ENCODE assay signal across 25 cellular contexts in genomic region chr11:102724904-102725515, GRCh38. TPM values are rescaled to one million over a fixed set of nuclear protein-coding genes. Genes with fewer than 3 reads are reported as not detected.
DNase-seq lines count a peak whose midpoint lies in the region; ATAC-seq and TF ChIP-seq lines count a peak whose summit lies in the region.
"Had no signal": no experiment of that assay in that cellular context is flagged by ENCODE, and none has a peak within 500 bp of the region (broad histone marks: within the 10 kb centered on the region; RNA-seq: fewer than 3 reads in every experiment).

A gene with protein sequence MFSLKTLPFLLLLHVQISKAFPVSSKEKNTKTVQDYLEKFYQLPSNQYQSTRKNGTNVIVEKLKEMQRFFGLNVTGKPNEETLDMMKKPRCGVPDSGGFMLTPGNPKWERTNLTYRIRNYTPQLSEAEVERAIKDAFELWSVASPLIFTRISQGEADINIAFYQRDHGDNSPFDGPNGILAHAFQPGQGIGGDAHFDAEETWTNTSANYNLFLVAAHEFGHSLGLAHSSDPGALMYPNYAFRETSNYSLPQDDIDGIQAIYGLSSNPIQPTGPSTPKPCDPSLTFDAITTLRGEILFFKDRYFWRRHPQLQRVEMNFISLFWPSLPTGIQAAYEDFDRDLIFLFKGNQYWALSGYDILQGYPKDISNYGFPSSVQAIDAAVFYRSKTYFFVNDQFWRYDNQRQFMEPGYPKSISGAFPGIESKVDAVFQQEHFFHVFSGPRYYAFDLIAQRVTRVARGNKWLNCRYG (minus strand): TSS chr11:102724954. CDS start chr11:102724855, 99 bp downstream.

- no peaks in the 10 kb centered on the region for H3K36me3 ChIP-seq in right lobe of liver
- H3K36me3 ChIP-seq: heart right ventricle, MG63, prostate gland had no signal

- TF ChIP-seq CTCF in right lobe of liver (IDR thresholded peaks at IDR 0.05) = no peak

- intact Hi-C loops in right lobe of liver (cut with DNase I) = no loop called here

- H3K4me1 ChIP-seq in right lobe of liver = no peaks in the 10 kb centered on the region
- H3K4me1 ChIP-seq: prostate gland, testis had no signal

- DNase-seq in EL (peak; percentile 26), NOMO-1 treated with DMSO at 0.1 percent for 48 hours (lab: John Stamatoyannopoulos, UW; ENCODE audit: unreplicated experiment) (peak; percentile 77), epidermal melanocyte (ENCODE audit: insufficient read length, low spot score) (peak; percentile 32), non-pigmented ciliary epithelial cell (ENCODE audit: low read depth) (peak; percentile 59), kidney glomerular epithelial cell (lab: John Stamatoyannopoulos, UW) (no peak), dermis blood vessel endothelial cell (no peak), right lobe of liver (no peak)
- DNase-seq: activated CD8-positive, alpha-beta T cell treated with anti-CD3 and anti-CD28 coated beads, Interleukin-2, amount 10 ng/mL, durations not matched to agents 7 days and 5 days; activated naive CD8-positive, alpha-beta T cell treated with anti-CD3 and anti-CD28 coated beads for 36 hours; heart right ventricle; left cardiac atrium; MG63; NCI-H1417 treated with DMSO at 0.1 percent for 48 hours; NCI-H2081; NCI-H345; NCI-H748 treated with DMSO at 0.1 percent for 48 hours; stimulated activated naive CD4-positive, alpha-beta T cell treated with Interleukin-2 at 50 U/mL for 16 hours; testis had no signal

- H3K27me3 ChIP-seq in right lobe of liver = no peaks in the 10 kb centered on the region
- H3K27me3 ChIP-seq: heart right ventricle, MG63, testis had no signal

- no peak for TF ChIP-seq POLR2A in right lobe of liver (IDR thresholded peaks at IDR 0.05)

- H3K9me3 ChIP-seq in right lobe of liver = no peaks in the 10 kb centered on the region
- H3K9me3 ChIP-seq: MG63, prostate gland, testis had no signal

- H3K4me3 ChIP-seq in right lobe of liver = no peak within 1 kb of the TSS
- H3K4me3 ChIP-seq: heart right ventricle, K562, MG63, prostate gland, testis had no signal

- WGBS in right lobe of liver (ENCODE audit: insufficient coverage, low coverage, low lambda C conversion rate, missing lambda C conversion rate) = 41% methylated on average over 2 of the region's 2 CpGs

- H3K27ac ChIP-seq in right lobe of liver = no peak within 1 kb of the TSS
- H3K27ac ChIP-seq: heart right ventricle, prostate gland, testis had no signal

- ATAC-seq in GM18498 (IDR thresholded peaks at IDR 0.05; ENCODE audit: unreplicated experiment) (no peak), right lobe of liver (no peak)
- ATAC-seq: activated CD8-positive, alpha-beta T cell treated with anti-CD3 and anti-CD28 coated beads, Interleukin-2, amount 10 ng/mL, durations not matched to agents 7 days and 5 days; heart right ventricle; K562; left cardiac atrium had no signal

RNA-seq across cellular contexts. Expression of the gene that starts here (rescaled TPM):
- total RNA-seq in dermis blood vessel endothelial cell = not detected in 2 replicates
- 1 to 10 TPM in 1 of 6 experiments, under 1 TPM in 4, not detected in 1; 0.14 to 1.2 (median 0.74) TPM for total RNA-seq in right lobe of liver
- total RNA-seq: activated CD8-positive, alpha-beta T cell treated with anti-CD3 and anti-CD28 coated beads, Interleukin-2, amount 10 ng/mL, durations not matched to agents 7 days and 5 days; activated T-helper 2 cell treated with anti-CD3 and anti-CD28 coated beads, Interferon-gamma antibody, Interleukin-2, Interleukin-4, amounts not matched to agents 10 μg/mL and 5 μg/mL and 100 μg/mL, durations not matched to agents 14 hours and 24 hours and 36 hours; chondrocyte; HT-29; K562; prostate gland; T-helper 2 cell treated with Interferon-gamma antibody and Interleukin-4, amounts not matched to agents 100 ng/mL and 5 ng/mL, for 36 hours had no signal

Comparison
In these comparisons a context has a peak if more than half of its experiments do, and no peak if none do; other contexts are left out.
1. DNase-seq: peak in EL (single experiment), NOMO-1 treated with DMSO at 0.1 percent for 48 hours (single experiment), epidermal melanocyte (single experiment) and non-pigmented ciliary epithelial cell (single experiment); none in kidney glomerular epithelial cell (single experiment), dermis blood vessel endothelial cell (single experiment) and right lobe of liver (0 of 3).